Comparison of ENCODE assay signal across 14 cellular contexts in genomic region chr3:56087460-56087859, GRCh38.
DNase-seq lines count a peak whose midpoint lies in the region; ATAC-seq and TF ChIP-seq lines count a peak whose summit lies in the region.
"Had no signal": no experiment of that assay in that cellular context is flagged by ENCODE, and none has a peak within 500 bp of the region (broad histone marks: within the 10 kb centered on the region; RNA-seq: fewer than 3 reads in every experiment).

No MANE protein-coding gene starts in this region.

- POLR2A ChIA-PET in PC-3 (lab: Charles Lee; ENCODE audit: unreplicated experiment): no interaction called here

- no peak overlapping the region for H3K9ac ChIP-seq in PC-3 (ENCODE audit: low read length)
- H3K9ac ChIP-seq: BLaER1 treated with 17β-estradiol and CSF1 and Interleukin-3, amounts not matched to agents 10 nM and 100 nM had no signal

- H3K36me3 ChIP-seq in PC-3 (ENCODE audit: low read depth, low read length) (no peaks in the 10 kb centered on the region), hepatocyte (replicated peaks; ENCODE audit: insufficient read depth, low read depth) (no peaks in the 10 kb centered on the region), thoracic aorta (no peaks in the 10 kb centered on the region)
- H3K36me3 ChIP-seq: BLaER1 treated with 17β-estradiol and CSF1 and Interleukin-3, amounts not matched to agents 10 nM and 100 nM had no signal

- H3K9me2 ChIP-seq in PC-3 (replicated peaks; ENCODE audit: low read length) (no peaks in the 10 kb centered on the region), hepatocyte (replicated peaks; ENCODE audit: insufficient read depth) (no peaks in the 10 kb centered on the region)

- CTCF ChIA-PET in PC-3 (lab: Charles Lee): no interaction called here
- CTCF ChIA-PET in activated naive CD4-positive, alpha-beta T cell treated with anti-CD3 and anti-CD28 coated beads, Interleukin-2, amount 10 ng/mL, durations not matched to agents 7 days and 5 days (lab: Charles Lee): no interaction called here

- no peaks in the 10 kb centered on the region for H3K4me1 Mint-ChIP-seq in activated naive CD4-positive, alpha-beta T cell treated with anti-CD3 and anti-CD28 coated beads, Interleukin-2, amount 10 ng/mL, durations not matched to agents 7 days and 5 days
- H3K4me1 Mint-ChIP-seq: CD4-positive, CD25-positive, alpha-beta regulatory T cell had no signal

- H3K27me3 ChIP-seq in PC-3 (ENCODE audit: low read length): no peaks in the 10 kb centered on the region
- H3K27me3 ChIP-seq in hepatocyte: no peaks in the 10 kb centered on the region
- H3K27me3 ChIP-seq in thoracic aorta (replicated peaks; ENCODE audit: insufficient read depth): no peaks in the 10 kb centered on the region
- H3K27me3 ChIP-seq: BLaER1 treated with 17β-estradiol and CSF1 and Interleukin-3, amounts not matched to agents 10 nM and 100 nM had no signal

- no peak for TF ChIP-seq CTCF in PC-3 (conservative IDR thresholded peaks at IDR 0.05; ENCODE audit: low read depth, low read length)
- no peak for TF ChIP-seq CTCF in hepatocyte (IDR thresholded peaks at IDR 0.05; ENCODE audit: poor library complexity)
- no peak for TF ChIP-seq CTCF in thoracic aorta (IDR thresholded peaks at IDR 0.05)

- H3K9me3 ChIP-seq in PC-3 (ENCODE audit: low read length) (no peaks in the 10 kb centered on the region), hepatocyte (ENCODE audit: low read depth) (no peaks in the 10 kb centered on the region), thoracic aorta (no peaks in the 10 kb centered on the region)

- no peak overlapping the region for H3K4me3 Mint-ChIP-seq in activated naive CD4-positive, alpha-beta T cell treated with anti-CD3 and anti-CD28 coated beads, Interleukin-2, amount 10 ng/mL, durations not matched to agents 7 days and 5 days
- H3K4me3 Mint-ChIP-seq: CD4-positive, CD25-positive, alpha-beta regulatory T cell; HFFc6 had no signal

- H3K36me3 Mint-ChIP-seq in activated naive CD4-positive, alpha-beta T cell treated with anti-CD3 and anti-CD28 coated beads, Interleukin-2, amount 10 ng/mL, durations not matched to agents 7 days and 5 days: no peaks in the 10 kb centered on the region
- H3K36me3 Mint-ChIP-seq: CD4-positive, CD25-positive, alpha-beta regulatory T cell had no signal

- H3K4me1 ChIP-seq in PC-3 (ENCODE audit: insufficient read depth, low read length) (no peaks in the 10 kb centered on the region), hepatocyte (ENCODE audit: insufficient read depth) (no peaks in the 10 kb centered on the region), thoracic aorta (ENCODE audit: control insufficient read depth in 1 of 2, low read depth in 2 of 2) (peaks cover 5 to 11% of the 10 kb centered on the region in 2 donors)

- H3F3A ChIP-seq in PC-3 (ENCODE audit: low read length, unreplicated experiment): no peaks in the 10 kb centered on the region

- DNase-seq in DMS79 treated with DMSO at 0.1 percent for 48 hours (lab: John Stamatoyannopoulos, UW): peak; percentile 79
- DNase-seq in PC-3: no peak
- DNase-seq in hepatocyte (ENCODE audit: low spot score): no peak
- no peak for DNase-seq in thoracic aorta (ENCODE audit: low spot score)
- no peak for DNase-seq in activated naive CD4-positive, alpha-beta T cell treated with anti-CD3 and anti-CD28 coated beads, Interleukin-2, amount 10 ng/mL, durations not matched to agents 7 days and 5 days
- DNase-seq: ACHN; CD4-positive, CD25-positive, alpha-beta regulatory T cell; DMS53; HFFc6 had no signal

- no peaks in the 10 kb centered on the region for H3K79me2 ChIP-seq in PC-3 (ENCODE audit: low read length)
- no peaks in the 10 kb centered on the region for H3K79me2 ChIP-seq in hepatocyte

- H3K9me3 Mint-ChIP-seq in activated naive CD4-positive, alpha-beta T cell treated with anti-CD3 and anti-CD28 coated beads, Interleukin-2, amount 10 ng/mL, durations not matched to agents 7 days and 5 days: no peaks in the 10 kb centered on the region
- H3K9me3 Mint-ChIP-seq: HFFc6 had no signal

- intact Hi-C loops in PC-3 (cut with micrococcal nuclease): no loop called here

- no peak overlapping the region for H3K4me3 ChIP-seq in PC-3 (ENCODE audit: low read length)
- no peak overlapping the region for H3K4me3 ChIP-seq in hepatocyte
- peak overlapping the region; percentile 32 for H3K4me3 ChIP-seq in thoracic aorta
- H3K4me3 ChIP-seq: BLaER1 treated with 17β-estradiol and CSF1 and Interleukin-3, amounts not matched to agents 10 nM and 100 nM; GM12878 had no signal

- ATAC-seq in PC-3 (no peak), thoracic aorta (ENCODE audit: insufficient number of reproducible peaks, low FRiP score, low read depth) (no peak), GM18873 (IDR thresholded peaks at IDR 0.05; ENCODE audit: low FRiP score, unreplicated experiment) (no peak), GM19351 (IDR thresholded peaks at IDR 0.05; ENCODE audit: unreplicated experiment) (no peak)
- ATAC-seq: GM12878 had no signal

- no peak overlapping the region for H3K27ac ChIP-seq in PC-3 (ENCODE audit: low read length)
- H3K27ac ChIP-seq in hepatocyte: peak overlapping the region; percentile 71
- H3K27ac ChIP-seq in thoracic aorta: no peak overlapping the region
- H3K27ac ChIP-seq: BLaER1 treated with 17β-estradiol and CSF1 and Interleukin-3, amounts not matched to agents 10 nM and 100 nM; HL-60 had no signal

- H4K20me1 ChIP-seq in PC-3 (ENCODE audit: low read length): no peaks in the 10 kb centered on the region
- no peaks in the 10 kb centered on the region for H4K20me1 ChIP-seq in hepatocyte (ENCODE audit: insufficient read depth, poor library complexity, severe bottlenecking)
- H4K20me1 ChIP-seq: BLaER1 treated with 17β-estradiol and CSF1 and Interleukin-3, amounts not matched to agents 10 nM and 100 nM had no signal

- no peak overlapping the region for H3K27ac Mint-ChIP-seq in activated naive CD4-positive, alpha-beta T cell treated with anti-CD3 and anti-CD28 coated beads, Interleukin-2, amount 10 ng/mL, durations not matched to agents 7 days and 5 days
- H3K27ac Mint-ChIP-seq: CD4-positive, CD25-positive, alpha-beta regulatory T cell; HFFc6 had no signal

- H3K27me3 Mint-ChIP-seq in activated naive CD4-positive, alpha-beta T cell treated with anti-CD3 and anti-CD28 coated beads, Interleukin-2, amount 10 ng/mL, durations not matched to agents 7 days and 5 days: no peaks in the 10 kb centered on the region
- H3K27me3 Mint-ChIP-seq: CD4-positive, CD25-positive, alpha-beta regulatory T cell had no signal

- 71% methylated on average over 5 of the region's 5 CpGs for WGBS in hepatocyte (ENCODE audit: low lambda C conversion rate, missing lambda C conversion rate)

- H2AFZ ChIP-seq in PC-3 (ENCODE audit: low read length) (peak overlapping the region; percentile 33; the same call in 1 of the 2 replicates), hepatocyte (no peak overlapping the region)

- H3K4me2 ChIP-seq in PC-3 (ENCODE audit: low read length) (0 out of 2 replicates have a peak overlapping the region, but pooled peaks have one; percentile 5), hepatocyte (no peak overlapping the region)

- BruUV-seq in PC-3 (replicated peaks; lab: Mats Ljungman, UMichigan): no TSS peak
